In the genomic region with DNA sequence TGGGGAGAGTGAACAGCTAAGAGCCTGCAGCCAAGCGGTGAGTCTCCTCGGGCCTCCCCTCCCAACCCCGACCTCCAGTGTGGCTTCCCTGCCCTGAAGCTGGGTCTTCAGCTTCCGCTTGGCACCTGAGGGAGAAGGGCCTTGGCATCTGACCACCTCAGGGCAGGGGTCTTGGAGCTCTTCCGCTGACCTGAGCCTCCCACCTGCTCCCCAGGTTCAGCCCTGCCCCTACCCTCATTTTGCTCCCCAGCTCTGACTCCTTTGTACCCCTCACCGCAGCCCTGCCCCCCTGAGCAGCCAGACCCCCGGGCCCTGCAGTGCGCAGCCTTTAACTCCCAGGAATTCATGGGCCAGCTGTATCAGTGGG, we compare ENCODE assay signal across 19 cellular contexts. TPM values are rescaled to one million over a fixed set of nuclear protein-coding genes. Genes with fewer than 3 reads are reported as not detected.
"Had no signal": no experiment of that assay in that cellular context is flagged by ENCODE, and none has a peak within 500 bp of the region (broad histone marks: within the 10 kb centered on the region; RNA-seq: fewer than 3 reads in every experiment).

No MANE protein-coding gene starts in this region.

- H3K36me3 ChIP-seq: adrenal gland, uterus had no signal

- DNase-seq: activated CD4-positive, alpha-beta T cell treated with anti-CD3 and anti-CD28 coated beads, Interleukin-2, amount 10 ng/mL, durations not matched to agents 24 days and 14 days; activated CD8-positive, alpha-beta memory T cell treated with anti-CD3 and anti-CD28 coated beads for 24 hours; activated naive CD4-positive, alpha-beta T cell treated with anti-CD3 and anti-CD28 coated beads for 36 hours; adrenal gland; cerebellar nuclear complex; immature natural killer cell; natural killer cell; stimulated activated CD4-positive, alpha-beta T cell treated with anti-CD3 and anti-CD28 coated beads, Interleukin-12 subunit alpha, Interleukin-12 subunit beta, amount 100 ng/mL, for 4 hours; stimulated activated naive CD4-positive, alpha-beta T cell treated with Interleukin-2 at 50 U/mL for 16 hours; T-helper 1 cell; uterus had no signal

- H3K27me3 ChIP-seq: adrenal gland, dorsolateral prefrontal cortex, uterus had no signal

- H3K9me3 ChIP-seq: adrenal gland, psoas muscle, uterus had no signal

- H3K27ac ChIP-seq: psoas muscle had no signal

- ATAC-seq: activated T-helper 17 cell treated with anti-CD3 and anti-CD28 coated beads, Interleukin-2, amount 50 U/mL, for 72 hours; left colon; natural killer cell; psoas muscle; sciatic nerve; WTC11 had no signal

- H3K4me3 ChIP-seq: adrenal gland, dorsolateral prefrontal cortex, psoas muscle, uterus had no signal

RNA-seq across cellular contexts. Expression of a gene that starts 4.9 kb away (rescaled TPM):
- polyA plus RNA-seq: immature natural killer cell had no signal

RNA-seq across cellular contexts. Expression of a gene that starts 38.5 kb away (rescaled TPM):
- total RNA-seq: activated CD4-positive, alpha-beta T cell treated with anti-CD3 and anti-CD28 coated beads, Interleukin-2, amount 10 ng/mL, durations not matched to agents 24 days and 14 days; activated naive CD4-positive, alpha-beta T cell treated with anti-CD3 and anti-CD28 coated beads for 36 hours; left colon; natural killer cell; omental fat pad; psoas muscle; sciatic nerve; temporal lobe had no signal
- polyA plus RNA-seq: immature natural killer cell had no signal

RNA-seq across cellular contexts. Expression of a gene that starts 46.2 kb away (rescaled TPM):
- polyA plus RNA-seq: immature natural killer cell had no signal
